ENCODE assay signal across 1 cellular context in the genomic region with DNA sequence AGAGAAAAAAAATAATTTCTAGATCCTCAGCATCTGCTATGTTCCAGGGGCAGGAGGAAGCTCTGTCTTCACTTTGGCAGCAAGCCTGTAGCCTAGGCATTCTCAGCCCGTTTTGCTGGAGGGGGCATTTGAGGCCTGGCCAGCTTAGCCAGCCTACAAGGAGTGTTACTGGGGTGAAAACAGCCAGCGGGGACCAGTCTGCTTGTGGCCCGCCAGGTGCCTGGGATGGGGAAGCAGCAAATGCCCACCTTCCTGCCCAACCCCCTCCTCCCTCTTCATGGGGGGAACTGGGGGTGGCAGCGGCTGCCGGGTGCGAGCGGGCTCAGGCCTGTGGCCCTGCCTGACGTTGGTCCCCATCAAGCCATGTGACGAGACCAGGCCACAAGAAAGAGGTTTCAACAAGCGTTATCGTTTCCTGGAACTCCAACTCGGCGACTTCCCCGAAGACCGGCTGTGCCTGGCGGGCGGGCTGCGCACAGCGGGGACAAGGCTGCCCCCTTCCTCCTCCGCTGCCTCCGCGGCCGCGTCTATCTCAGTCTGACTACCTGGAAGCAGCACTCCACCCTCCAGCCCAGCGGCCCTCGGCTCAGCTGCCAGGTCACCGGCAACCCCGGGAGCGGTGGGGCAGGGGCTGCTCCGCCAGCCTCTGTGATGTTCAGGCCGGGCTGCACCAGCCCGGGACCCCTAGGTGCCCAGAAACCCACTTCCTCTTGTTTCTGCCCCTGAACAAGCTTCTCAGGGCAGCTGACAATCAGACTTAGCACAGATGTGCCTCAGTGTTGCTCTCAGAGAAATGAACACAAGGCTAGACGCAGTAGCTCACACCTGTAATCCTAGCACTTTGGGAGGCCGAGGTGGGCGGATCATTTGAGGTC.
TF ChIP-seq lines count a peak whose summit lies in the region.

No MANE protein-coding gene starts in this region.

TF ChIP-seq in GM12878, 131 proteins besides CTCF, POLR2A, EP300 and RAD21 (continues in another document):
- TF ChIP-seq PRDM15 (CRISPR knock-in tag; IDR thresholded peaks at IDR 0.05) = 0 out of 2 replicates have a peak, but pooled peaks have one; percentile 57
- no peak for TF ChIP-seq BCLAF1 (IDR thresholded peaks at IDR 0.05)
- no peak; the same call in 1 of the 2 replicates for TF ChIP-seq JUNB (IDR thresholded peaks at IDR 0.05)
- no peak for TF ChIP-seq ZBED1 (IDR thresholded peaks at IDR 0.05; ENCODE audit: borderline replicate concordance)
- TF ChIP-seq NR2C2 (IDR thresholded peaks at IDR 0.05; ENCODE audit: borderline replicate concordance, control insufficient read depth, insufficient read length, low read depth) = no peak
- peak; percentile 50; the same call in 1 of the 2 replicates for TF ChIP-seq NR2F1 (conservative IDR thresholded peaks at IDR 0.05)
- TF ChIP-seq MEF2B (IDR thresholded peaks at IDR 0.05; ENCODE audit: partially characterized antibody, poor library complexity, severe bottlenecking) = peak; percentile 46
- peak; percentile 37; the same call in 1 of the 2 replicates for TF ChIP-seq CREM (IDR thresholded peaks at IDR 0.05; ENCODE audit: low read depth)
- no peak for TF ChIP-seq CBX3 (IDR thresholded peaks at IDR 0.05; ENCODE audit: borderline replicate concordance, low read depth)
- TF ChIP-seq HCFC1 (IDR thresholded peaks at IDR 0.05; ENCODE audit: low read length) = no peak
- TF ChIP-seq, protein P1, sequence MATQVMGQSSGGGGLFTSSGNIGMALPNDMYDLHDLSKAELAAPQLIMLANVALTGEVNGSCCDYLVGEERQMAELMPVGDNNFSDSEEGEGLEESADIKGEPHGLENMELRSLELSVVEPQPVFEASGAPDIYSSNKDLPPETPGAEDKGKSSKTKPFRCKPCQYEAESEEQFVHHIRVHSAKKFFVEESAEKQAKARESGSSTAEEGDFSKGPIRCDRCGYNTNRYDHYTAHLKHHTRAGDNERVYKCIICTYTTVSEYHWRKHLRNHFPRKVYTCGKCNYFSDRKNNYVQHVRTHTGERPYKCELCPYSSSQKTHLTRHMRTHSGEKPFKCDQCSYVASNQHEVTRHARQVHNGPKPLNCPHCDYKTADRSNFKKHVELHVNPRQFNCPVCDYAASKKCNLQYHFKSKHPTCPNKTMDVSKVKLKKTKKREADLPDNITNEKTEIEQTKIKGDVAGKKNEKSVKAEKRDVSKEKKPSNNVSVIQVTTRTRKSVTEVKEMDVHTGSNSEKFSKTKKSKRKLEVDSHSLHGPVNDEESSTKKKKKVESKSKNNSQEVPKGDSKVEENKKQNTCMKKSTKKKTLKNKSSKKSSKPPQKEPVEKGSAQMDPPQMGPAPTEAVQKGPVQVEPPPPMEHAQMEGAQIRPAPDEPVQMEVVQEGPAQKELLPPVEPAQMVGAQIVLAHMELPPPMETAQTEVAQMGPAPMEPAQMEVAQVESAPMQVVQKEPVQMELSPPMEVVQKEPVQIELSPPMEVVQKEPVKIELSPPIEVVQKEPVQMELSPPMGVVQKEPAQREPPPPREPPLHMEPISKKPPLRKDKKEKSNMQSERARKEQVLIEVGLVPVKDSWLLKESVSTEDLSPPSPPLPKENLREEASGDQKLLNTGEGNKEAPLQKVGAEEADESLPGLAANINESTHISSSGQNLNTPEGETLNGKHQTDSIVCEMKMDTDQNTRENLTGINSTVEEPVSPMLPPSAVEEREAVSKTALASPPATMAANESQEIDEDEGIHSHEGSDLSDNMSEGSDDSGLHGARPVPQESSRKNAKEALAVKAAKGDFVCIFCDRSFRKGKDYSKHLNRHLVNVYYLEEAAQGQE (IDR thresholded peaks at IDR 0.05; ENCODE audit: low read depth, low read length) = no peak
- TF ChIP-seq PAX8 (IDR thresholded peaks at IDR 0.05) = no peak
- TF ChIP-seq NKRF (conservative IDR thresholded peaks at IDR 0.05) = peak; percentile 41; the same call in 1 of the 2 replicates
- TF ChIP-seq FOXM1 (IDR thresholded peaks at IDR 0.05; ENCODE audit: low read depth, low read length) = no peak
- TF ChIP-seq CHD2 (IDR thresholded peaks at IDR 0.05; ENCODE audit: borderline replicate concordance, low read depth, low read length) = peak; percentile 65; the same call in 1 of the 2 replicates
- TF ChIP-seq STAT1 (conservative IDR thresholded peaks at IDR 0.05) = no peak
- TF ChIP-seq BACH1 (IDR thresholded peaks at IDR 0.05; ENCODE audit: borderline replicate concordance) = peak; percentile 27
- no peak for TF ChIP-seq YY1 (IDR thresholded peaks at IDR 0.05; ENCODE audit: low read depth, low read length)
- peak; percentile 90; the same call in 1 of the 2 replicates for TF ChIP-seq EED (IDR thresholded peaks at IDR 0.05; ENCODE audit: low read depth)
- no peak for TF ChIP-seq CHD1 (IDR thresholded peaks at IDR 0.05; ENCODE audit: low read depth, low read length)
- TF ChIP-seq TCF12 (IDR thresholded peaks at IDR 0.05; ENCODE audit: low read depth, low read length) = 0 out of 2 replicates have a peak, but pooled peaks have one; percentile 3
- TF ChIP-seq, protein P2, sequence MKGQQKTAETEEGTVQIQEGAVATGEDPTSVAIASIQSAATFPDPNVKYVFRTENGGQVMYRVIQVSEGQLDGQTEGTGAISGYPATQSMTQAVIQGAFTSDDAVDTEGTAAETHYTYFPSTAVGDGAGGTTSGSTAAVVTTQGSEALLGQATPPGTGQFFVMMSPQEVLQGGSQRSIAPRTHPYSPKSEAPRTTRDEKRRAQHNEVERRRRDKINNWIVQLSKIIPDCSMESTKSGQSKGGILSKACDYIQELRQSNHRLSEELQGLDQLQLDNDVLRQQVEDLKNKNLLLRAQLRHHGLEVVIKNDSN (IDR thresholded peaks at IDR 0.05; ENCODE audit: borderline replicate concordance, extremely low read length, insufficient read depth, low read depth, low read length) = no peak
- 0 out of 2 replicates have a peak, but pooled peaks have one; percentile 53 for TF ChIP-seq TCF3 (IDR thresholded peaks at IDR 0.05; ENCODE audit: borderline replicate concordance, insufficient read depth, low read depth, low read length)
- TF ChIP-seq ZNF592 (IDR thresholded peaks at IDR 0.05) = 0 out of 2 replicates have a peak, but pooled peaks have one; percentile 52
- TF ChIP-seq SREBF2 (IDR thresholded peaks at IDR 0.05; ENCODE audit: low read length) = no peak
- TF ChIP-seq ATF7 (IDR thresholded peaks at IDR 0.05; ENCODE audit: low read depth) = no peak; the same call in 1 of the 2 replicates
- TF ChIP-seq IKZF2 (IDR thresholded peaks at IDR 0.05) = peak; percentile 73 to 79
- TF ChIP-seq RAD51 (IDR thresholded peaks at IDR 0.05) = 0 out of 2 replicates have a peak, but pooled peaks have one; percentile 45
- no peak for TF ChIP-seq ATF2 (IDR thresholded peaks at IDR 0.05; ENCODE audit: low read length)
- no peak for TF ChIP-seq FOXK2 (IDR thresholded peaks at IDR 0.05)
- TF ChIP-seq ZNF217 (IDR thresholded peaks at IDR 0.05) = no peak
- peak; percentile 25; the same call in 1 of the 2 replicates for TF ChIP-seq TBL1XR1 (IDR thresholded peaks at IDR 0.05; ENCODE audit: low read depth, low read length)
